ENCODE assay signal across 7 cellular contexts in the genomic region with DNA sequence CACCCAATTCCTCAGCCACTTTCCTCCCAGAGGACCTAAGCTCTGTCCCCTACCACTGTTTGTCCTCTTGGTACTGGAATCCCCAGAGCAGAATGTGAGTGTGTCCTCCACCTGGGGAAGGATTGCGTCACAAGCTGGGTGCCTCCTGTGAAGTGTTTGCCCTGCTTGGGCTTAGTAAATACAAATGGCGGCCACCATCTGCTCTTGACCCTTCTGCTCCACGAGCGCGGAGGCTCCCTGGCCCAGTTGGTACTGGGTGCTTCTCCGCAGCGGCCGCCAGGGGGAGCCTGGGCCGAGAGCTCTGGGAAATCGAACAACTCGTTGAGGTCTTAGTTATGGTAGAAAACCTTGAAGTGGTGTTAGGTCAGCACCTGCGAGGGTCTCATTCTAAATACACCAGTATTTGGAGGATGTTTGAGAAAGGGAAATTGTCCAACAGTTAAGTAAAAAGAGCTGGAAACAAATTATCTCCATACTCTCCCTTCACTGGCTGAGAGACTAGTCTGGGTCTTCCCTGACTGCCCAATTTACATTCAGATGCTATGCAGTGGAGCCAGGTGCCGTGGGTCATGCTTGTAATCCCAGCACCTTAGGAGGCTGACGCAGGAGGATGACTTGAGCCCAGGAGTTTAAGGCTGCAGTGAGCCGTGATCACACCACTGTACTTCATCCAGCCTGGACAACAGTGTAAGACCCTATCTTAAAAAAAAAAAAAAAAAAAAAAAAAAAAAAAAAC.
DNase-seq lines count a peak whose midpoint lies in the region; ATAC-seq and TF ChIP-seq lines count a peak whose summit lies in the region.

No MANE protein-coding gene starts in this region.

- H3K27ac ChIP-seq in lung (ENCODE audit: low read depth in 1 of 2, low read length in 1 of 2) (no peak overlapping the region), substantia nigra (ENCODE audit: low read depth, low read length, poor library complexity, severe bottlenecking) (no peak overlapping the region)

- no peaks in the 10 kb centered on the region for H3K36me3 ChIP-seq in lung (ENCODE audit: control insufficient read depth in 2 of 2, insufficient read depth in 2 of 2, low read length in 2 of 2)

- no peak overlapping the region for H3K4me3 ChIP-seq in cardiac fibroblast (replicated peaks in 1 of 2; ENCODE audit: low read depth in 2 of 2, low read length in 2 of 2)
- no peak overlapping the region for H3K4me3 ChIP-seq in lung

- H3K4me1 ChIP-seq in lung (ENCODE audit: control insufficient read depth in 2 of 2, insufficient read depth in 2 of 2, low read length in 2 of 2) = peaks cover 2 to 5% of the 10 kb centered on the region in 2 donors

- ATAC-seq in lung (ENCODE audit: insufficient read depth, low FRiP score) (peak; percentile 95), GM19463 (IDR thresholded peaks at IDR 0.05; ENCODE audit: unreplicated experiment) (no peak)

- TF ChIP-seq CTCF in GM12874 (IDR thresholded peaks at IDR 0.05; ENCODE audit: insufficient read depth, low read depth, low read length) = peak; percentile 84
- TF ChIP-seq CTCF in cardiac fibroblast (IDR thresholded peaks at IDR 0.05; ENCODE audit: low read depth, low read length) = peak; percentile 80
- peak; percentile 24 for TF ChIP-seq CTCF in lung (IDR thresholded peaks at IDR 0.05; ENCODE audit: control extremely low read depth, extremely low read depth)

- H3K27me3 ChIP-seq in lung (ENCODE audit: control insufficient read depth, insufficient read depth) = no peaks in the 10 kb centered on the region

- peak; percentile 13 for DNase-seq in HT1080 (ENCODE audit: low read depth)
- peak in 3 of 5 experiments; percentile 6 to 26 (median 14) for DNase-seq in T-helper 2 cell
- peak; percentile 8 to 41 for DNase-seq in cardiac fibroblast (ENCODE audit: low read depth in 2 of 2)
- DNase-seq in lung (ENCODE audit: low spot score) = peak; percentile 90
- peak in 30 of 49 donors; percentile 1 to 57 (median 12) for DNase-seq in substantia nigra (lab: John Stamatoyannopoulos, UW)

- no peaks in the 10 kb centered on the region for H3K9me3 ChIP-seq in lung (ENCODE audit: control insufficient read depth in 2 of 2, insufficient read depth in 1 of 2, low read length in 1 of 2)

- WGBS in lung, 2 donors = 44 to 53% methylated on average over 15 of the region's 15 CpGs

Comparison
In these comparisons a context has a peak if more than half of its experiments do, and no peak if none do; other contexts are left out.
1. CTCF ChIP-seq: peak in every context shown above with its lines; median percentile 84 in GM12874; 80 in cardiac fibroblast; 24 in lung.
2. DNase-seq: peak in every context shown above with its lines; median percentile 90 in lung; 24 in cardiac fibroblast; 14 in T-helper 2 cell; 13 in HT1080; 12 in substantia nigra.